ENCODE assay signal across 8 cellular contexts in genomic region chr17:30969989-30970680, GRCh38. TPM values are rescaled to one million over a fixed set of nuclear protein-coding genes. Genes with fewer than 3 reads are reported as not detected.
DNase-seq lines count a peak whose midpoint lies in the region; ATAC-seq, FAIRE-seq and TF ChIP-seq lines count a peak whose summit lies in the region.

No MANE protein-coding gene starts in this region.

- peak overlapping the region; percentile 97 for H3K4me3 Mint-ChIP-seq in CD4-positive, alpha-beta T cell
- peak overlapping the region; percentile 95 for H3K4me3 Mint-ChIP-seq in activated T-cell treated with anti-CD3 and anti-CD28 coated beads, Interleukin-2, amount 50 U/mL, for 4 hours

- H2AFZ ChIP-seq in parathyroid adenoma = peak overlapping the region; percentile 99

- H3K27ac ChIP-seq in CD4-positive, alpha-beta T cell (ENCODE audit: low read depth, low read length) = no peak overlapping the region
- peak overlapping the region; percentile 91 for H3K27ac ChIP-seq in parathyroid adenoma

- H3K4me3 ChIP-seq in foreskin fibroblast (ENCODE audit: low read depth in 1 of 2, low read length in 2 of 2) (peak overlapping the region; percentile 70 to 71), parathyroid adenoma (ENCODE audit: low read depth, low read length) (peak overlapping the region; percentile 68)

- POLR2A ChIA-PET in CD4-positive, alpha-beta T cell (lab: Charles Lee) = interaction anchor here (0.7 to 3.3 kb wide), 6 partner anchors 38 to 1356 kb away, joined by 3 to 22 read pairs (median 4); partner anchors contain the start of gene NF1

- H3K27me3 Mint-ChIP-seq in CD4-positive, alpha-beta T cell = no peaks in the 10 kb centered on the region
- peaks cover 2% of the 10 kb centered on the region for H3K27me3 Mint-ChIP-seq in activated T-cell treated with anti-CD3 and anti-CD28 coated beads, Interleukin-2, amount 50 U/mL, for 4 hours (ENCODE audit: low read depth)

- peaks cover 26% of the 10 kb centered on the region for H3K4me1 Mint-ChIP-seq in CD4-positive, alpha-beta T cell (ENCODE audit: low read depth)
- peaks cover 29% of the 10 kb centered on the region for H3K4me1 Mint-ChIP-seq in activated T-cell treated with anti-CD3 and anti-CD28 coated beads, Interleukin-2, amount 50 U/mL, for 4 hours (ENCODE audit: low read depth)

- no peaks in the 10 kb centered on the region for H3K9me3 ChIP-seq in CD4-positive, alpha-beta T cell (ENCODE audit: control insufficient read depth, low read length)
- H3K9me3 ChIP-seq in parathyroid adenoma (ENCODE audit: control insufficient read depth, low read length) = no peaks in the 10 kb centered on the region

- peak in 5 of 10 experiments; percentile 3 to 65 (median 21) for DNase-seq in CD4-positive, alpha-beta T cell
- DNase-seq in activated T-cell treated with anti-CD3 and anti-CD28 coated beads, Interleukin-2, amount 50 U/mL, for 4 hours = peak; percentile 9
- DNase-seq in foreskin fibroblast (peak in 1 of 2 donors; percentile 47), NCI-H1436 treated with DMSO at 0.1 percent for 48 hours (lab: John Stamatoyannopoulos, UW) (no peak), NCI-H345 (lab: John Stamatoyannopoulos, UW) (no peak), H54 (ENCODE audit: insufficient read length, low spot score) (no peak)

- CTCF ChIA-PET in CD4-positive, alpha-beta T cell (lab: Charles Lee) = interaction anchor here (1.0 kb wide), 1 partner anchor 129 kb away, joined by 3 read pairs; no protein-coding TSS in a partner anchor

- peak overlapping the region; percentile 89 for H3K4me2 ChIP-seq in parathyroid adenoma (ENCODE audit: low read length)

- peaks cover 7% of the 10 kb centered on the region for H3K79me2 ChIP-seq in parathyroid adenoma

- peak; percentile 92 for ATAC-seq in CD4-positive, alpha-beta T cell (ENCODE audit: poor library complexity)
- ATAC-seq in HG02885 (IDR thresholded peaks at IDR 0.05; ENCODE audit: poor library complexity, unreplicated experiment) = peak; percentile 35
- peak in 1 of 2 donors; percentile 22 for ATAC-seq in activated T-cell treated with anti-CD3 and anti-CD28 coated beads, Interleukin-2, amount 50 U/mL, for 4 hours

- FAIRE-seq in H54 (lab: Jason Lieb, UNC) = no peak

- TF ChIP-seq CTCF in CD4-positive, alpha-beta T cell (IDR thresholded peaks at IDR 0.05) = peak; percentile 50
- TF ChIP-seq CTCF in foreskin fibroblast (IDR thresholded peaks at IDR 0.05; ENCODE audit: low read depth, low read length) (peak; percentile 38), parathyroid adenoma (IDR thresholded peaks at IDR 0.05) (peak; percentile 46)

- no peaks in the 10 kb centered on the region for H3K9me3 Mint-ChIP-seq in CD4-positive, alpha-beta T cell
- no peaks in the 10 kb centered on the region for H3K9me3 Mint-ChIP-seq in activated T-cell treated with anti-CD3 and anti-CD28 coated beads, Interleukin-2, amount 50 U/mL, for 4 hours

- H3K9ac ChIP-seq in parathyroid adenoma = peak overlapping the region; percentile 56

- H3K4me1 ChIP-seq in parathyroid adenoma = no peaks in the 10 kb centered on the region

- TF ChIP-seq POLR2A in H54 (IDR thresholded peaks at IDR 0.05; ENCODE audit: low read depth, low read length) = no peak

- H3K27ac Mint-ChIP-seq in CD4-positive, alpha-beta T cell = peak overlapping the region; percentile 88

- intact Hi-C loops in CD4-positive, alpha-beta T cell (cut with DNase I, micrococcal nuclease) = loop anchor here (1.0 kb wide), 2 partner anchors 246 to 403 kb away; no protein-coding TSS in a partner anchor

- H3K36me3 Mint-ChIP-seq in CD4-positive, alpha-beta T cell (ENCODE audit: low read depth) = peaks cover 10% of the 10 kb centered on the region
- H3K36me3 Mint-ChIP-seq in activated T-cell treated with anti-CD3 and anti-CD28 coated beads, Interleukin-2, amount 50 U/mL, for 4 hours (ENCODE audit: insufficient read depth) = peaks cover under 1% of the 10 kb centered on the region

- H3K27me3 ChIP-seq in CD4-positive, alpha-beta T cell (ENCODE audit: control insufficient read depth, insufficient read depth, low read length) = no peaks in the 10 kb centered on the region
- H3K27me3 ChIP-seq in parathyroid adenoma (ENCODE audit: control insufficient read depth, insufficient read depth, low read length) = no peaks in the 10 kb centered on the region

- H3K36me3 ChIP-seq in parathyroid adenoma (ENCODE audit: control insufficient read depth, insufficient read depth, low read length) = no peaks in the 10 kb centered on the region

RNA-seq across cellular contexts. Expression of gene RNF135, which starts 0.7 kb away (rescaled TPM):
- 1 to 10 TPM; 1.5 to 1.8 TPM for total RNA-seq in CD4-positive, alpha-beta T cell
- total RNA-seq in activated T-cell treated with anti-CD3 and anti-CD28 coated beads, Interleukin-2, amount 50 U/mL, for 4 hours = 1 to 10 TPM; 4.2 to 4.8 (median 4.7) TPM

RNA-seq across cellular contexts. Expression of gene ADAP2, which starts 48.4 kb away (rescaled TPM):
- 1 to 10 TPM; 1.1 to 1.8 TPM for total RNA-seq in CD4-positive, alpha-beta T cell
- total RNA-seq in activated T-cell treated with anti-CD3 and anti-CD28 coated beads, Interleukin-2, amount 50 U/mL, for 4 hours = 1 to 10 TPM in 2 of 3 donors, under 1 TPM in 1; 0.95 to 1.4 (median 1.1) TPM
